In genomic region chr7:69067397-69067796, GRCh38 we compare ENCODE assay signal across 12 cellular contexts.
DNase-seq lines count a peak whose midpoint lies in the region; ATAC-seq, FAIRE-seq and TF ChIP-seq lines count a peak whose summit lies in the region.
"Had no signal": no experiment of that assay in that cellular context is flagged by ENCODE, and none has a peak within 500 bp of the region (broad histone marks: within the 10 kb centered on the region; RNA-seq: fewer than 3 reads in every experiment).

No MANE protein-coding gene starts in this region.

- no peaks in the 10 kb centered on the region for H3F3A ChIP-seq in GM23248 (ENCODE audit: insufficient read depth)

- no peak for DNase-seq in AG04449 (ENCODE audit: low read depth, low spot score)
- peak; percentile 1 for DNase-seq in GM23248
- DNase-seq in RCC 7860 (ENCODE audit: low spot score) = peak; percentile 22
- peak; percentile 75 for DNase-seq in iPS-NIHi7 (ENCODE audit: extremely low spot score)
- no peak for DNase-seq in left colon
- no peak for DNase-seq in psoas muscle
- no peak for DNase-seq in amniotic stem cell (lab: John Stamatoyannopoulos, UW)
- DNase-seq in ovary = no peak
- DNase-seq: activated effector memory CD4-positive, alpha-beta T cell treated with Interleukin-2 at 50 U/mL for 16 hours; kidney glomerular epithelial cell; NCI-H146 had no signal

- CTCF ChIA-PET in AG04449 (lab: Yijun Ruan, JAX) = interaction anchor here (1.0 kb wide), 1 partner anchor 20 kb away, joined by 3 read pairs; no protein-coding TSS in a partner anchor

- H3K27me3 ChIP-seq in GM23248 (replicated peaks; ENCODE audit: insufficient read depth) (no peaks in the 10 kb centered on the region), psoas muscle (ENCODE audit: insufficient read depth in 3 of 3, low read length in 2 of 3) (no peaks in the 10 kb centered on the region), ovary (no peaks in the 10 kb centered on the region)

- H3K4me3 ChIP-seq in AG04449 (ENCODE audit: low read depth, low read length) (no peak overlapping the region), GM23248 (no peak overlapping the region), psoas muscle (no peak overlapping the region), ovary (no peak overlapping the region)

- no peaks in the 10 kb centered on the region for H3K4me1 ChIP-seq in GM23248 (ENCODE audit: insufficient read depth)
- H3K4me1 ChIP-seq in psoas muscle = no peaks in the 10 kb centered on the region
- no peaks in the 10 kb centered on the region for H3K4me1 ChIP-seq in ovary (ENCODE audit: insufficient read depth)

- in situ Hi-C loops in GM23248 (cut with MboI) = no loop called here

- TF ChIP-seq CTCF in AG04449 (IDR thresholded peaks at IDR 0.05; ENCODE audit: insufficient read depth, low read length, missing control alignments) = peak; percentile 29
- no peak for TF ChIP-seq CTCF in psoas muscle (IDR thresholded peaks at IDR 0.05)
- TF ChIP-seq CTCF in ovary (IDR thresholded peaks at IDR 0.05) = no peak

- no peak overlapping the region for H3K9ac ChIP-seq in GM23248

- no peak for ATAC-seq in left colon
- ATAC-seq in psoas muscle = no peak
- ATAC-seq: sciatic nerve had no signal

- H3K9me3 ChIP-seq in GM23248 (ENCODE audit: low read depth) = no peaks in the 10 kb centered on the region
- H3K9me3 ChIP-seq in psoas muscle = peaks cover 2% of the 10 kb centered on the region
- H3K9me3 ChIP-seq in ovary = no peaks in the 10 kb centered on the region

- H4K20me1 ChIP-seq in GM23248 (ENCODE audit: insufficient read depth) = no peaks in the 10 kb centered on the region

- no peaks in the 10 kb centered on the region for H3K79me2 ChIP-seq in GM23248 (ENCODE audit: insufficient read depth)

- no peak for TF ChIP-seq EP300 in ovary (IDR thresholded peaks at IDR 0.05)

- H3K36me3 ChIP-seq in GM23248 (ENCODE audit: low read depth) (no peaks in the 10 kb centered on the region), psoas muscle (ENCODE audit: insufficient read depth in 1 of 2, low read depth in 1 of 2) (no peaks in the 10 kb centered on the region), ovary (no peaks in the 10 kb centered on the region)

- WGBS in GM23248 (ENCODE audit: low coverage in 1 of 2, low lambda C conversion rate in 2 of 2, missing lambda C conversion rate in 2 of 2), 2 experiments = 28 to 37% methylated on average over 3 of the region's 3 CpGs
- WGBS in psoas muscle, 3 donors = 33 to 37% (median 37%) methylated on average over 3 of the region's 3 CpGs
- WGBS in ovary, 3 donors = 26 to 47% (median 34%) methylated on average over 3 of the region's 3 CpGs

- no peaks in the 10 kb centered on the region for H3K9me2 ChIP-seq in GM23248 (ENCODE audit: insufficient read depth)

- no peak for TF ChIP-seq POLR2A in ovary (IDR thresholded peaks at IDR 0.05)

- no peak overlapping the region for H2AFZ ChIP-seq in GM23248

- H3K4me2 ChIP-seq in GM23248 (ENCODE audit: unreplicated experiment) = no peak overlapping the region

- POLR2A ChIA-PET in AG04449 (lab: Yijun Ruan, JAX) = interaction anchor here (0.6 kb wide), 1 partner anchor 64 kb away, joined by 3 read pairs; no protein-coding TSS in a partner anchor

- intact Hi-C loops in left colon (cut with DNase I, micrococcal nuclease) (no loop called here), psoas muscle (cut with DNase I) (no loop called here), ovary (cut with DNase I) (no loop called here)

- H3K27ac ChIP-seq in GM23248 (no peak overlapping the region), psoas muscle (no peak overlapping the region), ovary (no peak overlapping the region)

- FAIRE-seq in RCC 7860 (lab: Jason Lieb, UNC) = no peak

Comparison
In these comparisons a context has a peak if more than half of its experiments do, and no peak if none do; other contexts are left out.
1. DNase-seq: peak in GM23248 (single experiment), RCC 7860 (single experiment) and iPS-NIHi7 (single experiment); none in AG04449 (single experiment), left colon (0 of 2), psoas muscle (0 of 2), amniotic stem cell (single experiment) and ovary (0 of 5).